Comparison of ENCODE assay signal across 29 cellular contexts in the genomic region with DNA sequence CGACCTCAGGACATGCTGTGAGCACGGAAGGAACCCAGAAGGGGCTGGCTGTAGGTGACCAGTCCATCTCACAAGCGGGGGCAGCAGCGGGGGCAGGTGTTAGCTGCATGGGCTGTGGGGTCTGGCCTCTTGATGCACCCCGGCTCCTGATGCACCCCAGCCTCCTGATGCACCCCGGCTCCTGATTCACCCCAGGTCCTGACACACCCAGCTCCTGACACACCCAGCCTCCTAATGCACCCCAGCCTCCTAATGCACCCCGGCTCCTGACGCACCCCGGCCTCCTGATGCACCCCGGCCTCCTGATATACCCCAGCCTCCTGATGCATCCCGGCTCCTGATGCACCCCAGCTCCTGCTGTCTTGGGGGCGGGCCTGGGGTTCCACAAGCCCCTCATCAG. TPM values are rescaled to one million over a fixed set of nuclear protein-coding genes. Genes with fewer than 3 reads are reported as not detected.
"Had no signal": no experiment of that assay in that cellular context is flagged by ENCODE, and none has a peak within 500 bp of the region (broad histone marks: within the 10 kb centered on the region; RNA-seq: fewer than 3 reads in every experiment).

No MANE protein-coding gene starts in this region.

- DNase-seq: activated CD4-positive, alpha-beta T cell treated with anti-CD3 and anti-CD28 coated beads for 4 hours; activated CD8-positive, alpha-beta memory T cell treated with anti-CD3 and anti-CD28 coated beads, Interleukin-2, amount 50 U/mL, for 4 hours; activated CD8-positive, alpha-beta T cell treated with anti-CD3 and anti-CD28 coated beads for 36 hours; activated gamma-delta T cell treated with Interleukin-2 at 50 U/mL for 16 hours; activated naive CD4-positive, alpha-beta T cell treated with anti-CD3 and anti-CD28 coated beads, Interleukin-2, amount 10 ng/mL, durations not matched to agents 7 days and 5 days; activated naive CD8-positive, alpha-beta T cell treated with anti-CD3 and anti-CD28 coated beads for 36 hours; activated T-cell treated with anti-CD3 and anti-CD28 coated beads, Interleukin-2, amount 50 U/mL, for 72 hours; brain microvascular endothelial cell; NCI-H1092; NCI-H1417 treated with DMSO at 0.1 percent for 48 hours; NCI-H1694; NCI-H2029; NCI-H2107; NCI-H2171 treated with DMSO at 0.1 percent for 48 hours; NCI-H345; NCI-H510A; NCI-H526 treated with DMSO at 0.1 percent for 48 hours; NCI-H82; NK-92 treated with Interleukin-12 subunit alpha and Interleukin-12 subunit beta, amount 100 ng/mL, for 24 hours; Peyer's patch; SHP77; SW 1271 had no signal

- H3K27me3 ChIP-seq: brain microvascular endothelial cell, cardiac muscle cell, Peyer's patch, SJSA1 had no signal

- ATAC-seq: activated CD4-positive, CD25-positive, alpha-beta regulatory T cell treated with anti-CD3 and anti-CD28 coated beads, Interleukin-2, amount 50 U/mL, for 24 hours; activated CD8-positive, alpha-beta T cell treated with anti-CD3 and anti-CD28 coated beads for 36 hours; activated T-cell treated with anti-CD3 and anti-CD28 coated beads, Interleukin-2, amount 50 U/mL, for 72 hours; SK-N-SH treated with all-trans-retinoic acid at 6 μM for 48 hours had no signal

- H3K27me3 Mint-ChIP-seq: activated CD8-positive, alpha-beta T cell treated with anti-CD3 and anti-CD28 coated beads for 36 hours had no signal

- H3K4me3 ChIP-seq: cardiac muscle cell, Peyer's patch, SJSA1 had no signal

- H3K9me3 ChIP-seq: Peyer's patch had no signal

- H3K27ac Mint-ChIP-seq: activated CD8-positive, alpha-beta T cell treated with anti-CD3 and anti-CD28 coated beads for 36 hours; activated naive CD4-positive, alpha-beta T cell treated with anti-CD3 and anti-CD28 coated beads, Interleukin-2, amount 10 ng/mL, durations not matched to agents 7 days and 5 days; activated naive CD8-positive, alpha-beta T cell treated with anti-CD3 and anti-CD28 coated beads for 36 hours; activated T-cell treated with anti-CD3 and anti-CD28 coated beads, Interleukin-2, amount 50 U/mL, for 72 hours; activated T-helper 2 cell treated with anti-CD3 and anti-CD28 coated beads, Interferon-gamma antibody, Interleukin-2, Interleukin-4, amounts not matched to agents 10 μg/mL and 5 μg/mL and 100 μg/mL, durations not matched to agents 14 hours and 24 hours and 36 hours had no signal

- H3K9me3 Mint-ChIP-seq: activated CD8-positive, alpha-beta T cell treated with anti-CD3 and anti-CD28 coated beads for 36 hours; activated naive CD4-positive, alpha-beta T cell treated with anti-CD3 and anti-CD28 coated beads, Interleukin-2, amount 10 ng/mL, durations not matched to agents 7 days and 5 days; activated naive CD8-positive, alpha-beta T cell treated with anti-CD3 and anti-CD28 coated beads for 36 hours; activated T-cell treated with anti-CD3 and anti-CD28 coated beads, Interleukin-2, amount 50 U/mL, for 72 hours; activated T-helper 2 cell treated with anti-CD3 and anti-CD28 coated beads, Interferon-gamma antibody, Interleukin-2, Interleukin-4, amounts not matched to agents 10 μg/mL and 5 μg/mL and 100 μg/mL, durations not matched to agents 14 hours and 24 hours and 36 hours had no signal

- H3K27ac ChIP-seq: brain microvascular endothelial cell, cardiac muscle cell, Peyer's patch, SJSA1 had no signal

- H3K4me1 ChIP-seq: SJSA1 had no signal

- H3K4me3 Mint-ChIP-seq: activated CD8-positive, alpha-beta T cell treated with anti-CD3 and anti-CD28 coated beads for 36 hours; activated naive CD4-positive, alpha-beta T cell treated with anti-CD3 and anti-CD28 coated beads, Interleukin-2, amount 10 ng/mL, durations not matched to agents 7 days and 5 days; activated naive CD8-positive, alpha-beta T cell treated with anti-CD3 and anti-CD28 coated beads for 36 hours; activated T-cell treated with anti-CD3 and anti-CD28 coated beads, Interleukin-2, amount 50 U/mL, for 72 hours had no signal

RNA-seq across cellular contexts. Expression of a gene that starts 13.0 kb away (rescaled TPM):
- total RNA-seq: activated T-cell treated with anti-CD3 and anti-CD28 coated beads, Interleukin-2, amount 50 U/mL, for 72 hours; MCF 10A; SJSA1 had no signal

RNA-seq across cellular contexts. Expression of a gene that starts 39.0 kb away (rescaled TPM):
- total RNA-seq: activated CD8-positive, alpha-beta T cell treated with anti-CD3 and anti-CD28 coated beads for 36 hours; activated naive CD8-positive, alpha-beta T cell treated with anti-CD3 and anti-CD28 coated beads for 36 hours; MCF 10A; SJSA1 had no signal

RNA-seq across cellular contexts. Expression of a gene that starts 39.1 kb away (rescaled TPM):
- total RNA-seq: activated CD8-positive, alpha-beta T cell treated with anti-CD3 and anti-CD28 coated beads for 36 hours; activated naive CD8-positive, alpha-beta T cell treated with anti-CD3 and anti-CD28 coated beads for 36 hours; activated T-helper 2 cell treated with anti-CD3 and anti-CD28 coated beads, Interferon-gamma antibody, Interleukin-2, Interleukin-4, amounts not matched to agents 10 μg/mL and 5 μg/mL and 100 μg/mL, durations not matched to agents 14 hours and 24 hours and 36 hours; cardiac muscle cell; MCF 10A; SJSA1; T-helper 1 cell treated with Interleukin-12 subunit alpha and Interleukin-12 subunit beta and Interleukin-4 antibody, amounts not matched to agents 30 ng/mL and 1 ng/mL, for 36 hours had no signal
- polyA plus RNA-seq: cardiac muscle cell had no signal
